ENCODE assay signal across 4 cellular contexts in genomic region chr20:16439540-16439939, GRCh38.
DNase-seq lines count a peak whose midpoint lies in the region; ATAC-seq, FAIRE-seq and TF ChIP-seq lines count a peak whose summit lies in the region.
"Not testable (repeated sequence)": the region's sequence is repeated elsewhere in the genome, so short reads cannot be mapped to it uniquely, and the experiment has no call there.

No MANE protein-coding gene starts in this region.

- WGBS in K562 (ENCODE audit: insufficient coverage, low coverage, missing lambda C conversion rate): 68% methylated on average over 5 of the region's 5 CpGs
- 97% methylated on average over 5 of the region's 5 CpGs for WGBS in esophagus muscularis mucosa
- WGBS in HepG2 (ENCODE audit: low lambda C conversion rate): 94% methylated on average over 5 of the region's 5 CpGs

- H3K9ac ChIP-seq in K562 (ENCODE audit: insufficient read depth in 1 of 2, low read depth in 2 of 2, low read length in 2 of 2); HepG2 (ENCODE audit: insufficient read depth, low read depth, low read length): not testable (repeated sequence)

- intact Hi-C loops in K562 (cut with micrococcal nuclease); esophagus muscularis mucosa (cut with DNase I): not testable (repeated sequence)
- intact Hi-C loops in HepG2 (cut with micrococcal nuclease; ENCODE audit: unreplicated experiment): loop anchor here (10.0 kb wide), 1 partner anchor 165 kb away; no protein-coding TSS in a partner anchor

- TF ChIP-seq POLR2A in K562 (conservative IDR thresholded peaks at IDR 0.05); esophagus muscularis mucosa (IDR thresholded peaks at IDR 0.05; ENCODE audit: low read depth); HepG2 (IDR thresholded peaks at IDR 0.05; ENCODE audit: insufficient read depth in 1 of 2, low read depth in 2 of 2, low read length in 2 of 2): not testable (repeated sequence)

- CTCF ChIA-PET in HEK293 (lab: Yijun Ruan, JAX): interaction anchor here (0.6 to 0.9 kb wide), 2 partner anchors 9 to 509 kb away, joined by 3 to 5 read pairs; no protein-coding TSS in a partner anchor
- CTCF ChIA-PET in K562 (lab: Yijun Ruan, JAX; ENCODE audit: low intra/inter-chr PET ratio); HepG2 (lab: Yijun Ruan, JAX; ENCODE audit: low intra/inter-chr PET ratio, low total read pairs): not testable (repeated sequence)

- POLR2A ChIA-PET in HEK293 (lab: Yijun Ruan, JAX); K562 (lab: Yijun Ruan, JAX); HepG2 (lab: Yijun Ruan, JAX): not testable (repeated sequence)

- not testable (repeated sequence) for TF ChIP-seq RAD21 in K562 (CRISPR knock-in tag; conservative IDR thresholded peaks at IDR 0.05 in 1 of 2, IDR thresholded peaks at IDR 0.05 in 1 of 2); HepG2 (CRISPR knock-in tag; IDR thresholded peaks at IDR 0.05)

- DNase-seq in K562 (ENCODE audit: extremely low read depth in 1 of 4, low spot score in 3 of 4); HepG2 (ENCODE audit: low spot score): not testable (repeated sequence)
- peak; percentile 77 for DNase-seq in esophagus muscularis mucosa (ENCODE audit: extremely low spot score)

- not testable (repeated sequence) for H4K20me1 ChIP-seq in K562 (replicated peaks; ENCODE audit: control insufficient read depth, insufficient read depth, low read length); HepG2 (ENCODE audit: insufficient read depth, low read length)

- not testable (repeated sequence) for H3K4me3 ChIP-seq in HEK293 (ENCODE audit: low read depth, low read length); K562; esophagus muscularis mucosa; HepG2 (replicated peaks in 1 of 3; ENCODE audit: insufficient read depth in 1 of 3, low read depth in 2 of 3, low read length in 3 of 3)

- not testable (repeated sequence) for H3K4me1 ChIP-seq in HEK293 (ENCODE audit: control insufficient read depth, insufficient read depth, low read length); K562 (replicated peaks in 1 of 2; ENCODE audit: control insufficient read depth in 2 of 2, insufficient read depth in 2 of 2, low read length in 2 of 2); esophagus muscularis mucosa; HepG2 (ENCODE audit: insufficient read depth, low read length)

- H3K27ac ChIP-seq in HEK293 (ENCODE audit: extremely low read depth, low read depth, low read length); K562 (ENCODE audit: extremely low read depth, low read depth, low read length); esophagus muscularis mucosa (replicated peaks in 1 of 4); HepG2 (ENCODE audit: extremely low read length, insufficient read depth, low read length): not testable (repeated sequence)

- not testable (repeated sequence) for H3K9me3 ChIP-seq in HEK293 (ENCODE audit: control insufficient read depth, insufficient read depth, low read depth, low read length); K562 (replicated peaks; ENCODE audit: control insufficient read depth, insufficient read depth, low read depth, low read length); esophagus muscularis mucosa; HepG2 (ENCODE audit: low read length)

- H3K27me3 ChIP-seq in K562 (ENCODE audit: control insufficient read depth in 2 of 2, insufficient read depth in 2 of 2, low read length in 2 of 2); esophagus muscularis mucosa; HepG2 (ENCODE audit: control insufficient read depth in 1 of 2, insufficient read depth in 2 of 2, low read length in 2 of 2): not testable (repeated sequence)

- not testable (repeated sequence) for H3K9me1 ChIP-seq in K562 (ENCODE audit: control insufficient read depth, insufficient read depth, low read length)

- not testable (repeated sequence) for TF ChIP-seq EP300 in K562 (IDR thresholded peaks at IDR 0.05; ENCODE audit: low read length); esophagus muscularis mucosa (IDR thresholded peaks at IDR 0.05); HepG2 (IDR thresholded peaks at IDR 0.05; ENCODE audit: low read depth in 2 of 2, low read length in 2 of 2); HepG2 (CRISPR knock-in tag; IDR thresholded peaks at IDR 0.05; ENCODE audit: borderline replicate concordance)

- not testable (repeated sequence) for H3K36me3 ChIP-seq in HEK293 (ENCODE audit: control insufficient read depth in 2 of 2, insufficient read depth in 1 of 2, low read length in 2 of 2); K562 (ENCODE audit: control insufficient read depth, insufficient read depth, low read length); esophagus muscularis mucosa; HepG2 (replicated peaks in 1 of 2; ENCODE audit: control insufficient read depth in 1 of 2, insufficient read depth in 2 of 2, low read length in 2 of 2)

- TF ChIP-seq CTCF in HEK293 (tag by site-specific recombination; IDR thresholded peaks at IDR 0.05); K562 (IDR thresholded peaks at IDR 0.05 in 2 of 3, conservative IDR thresholded peaks at IDR 0.05 in 1 of 3; ENCODE audit: insufficient read depth in 2 of 3, low read depth in 1 of 3, low read length in 3 of 3); esophagus muscularis mucosa (IDR thresholded peaks at IDR 0.05); HepG2 (CRISPR knock-in tag; IDR thresholded peaks at IDR 0.05): not testable (repeated sequence)

- not testable (repeated sequence) for BruUV-seq in K562 (replicated peaks; lab: Mats Ljungman, UMichigan); HepG2 (replicated peaks; lab: Mats Ljungman, UMichigan)

- ATAC-seq in K562, HepG2: not testable (repeated sequence)

- not testable (repeated sequence) for H3K4me2 ChIP-seq in K562 (ENCODE audit: insufficient read depth, low read length); HepG2 (ENCODE audit: low read depth, low read length)

- FAIRE-seq in K562 (lab: Jason Lieb, UNC); HepG2 (lab: Jason Lieb, UNC): not testable (repeated sequence)

- in situ Hi-C loops in K562 (cut with MboI); HepG2 (cut with HindIII; ENCODE audit: extremely low pct_ligation_motif_present, low pct_unique_long_range_greater_than_20kb): not testable (repeated sequence)

- not testable (repeated sequence) for H2AFZ ChIP-seq in K562 (ENCODE audit: low read depth, low read length); HepG2 (ENCODE audit: low read length)

- H3K79me2 ChIP-seq in K562 (ENCODE audit: control insufficient read depth, insufficient read depth, low read length); HepG2 (ENCODE audit: insufficient read depth, low read length): not testable (repeated sequence)

TF ChIP-seq in HEK293, 187 proteins besides CTCF, POLR2A, EP300 and RAD21:
- TF ChIP-seq SETDB1 (IDR thresholded peaks at IDR 0.05; ENCODE audit: insufficient read length, low read length): peak; percentile 44

TF ChIP-seq in K562, 482 proteins besides CTCF, POLR2A, EP300 and RAD21:
- peak; percentile 92 for TF ChIP-seq ZNF431 (CRISPR knock-in tag; IDR thresholded peaks at IDR 0.05)

TF ChIP-seq in HepG2, 621 proteins besides CTCF, POLR2A, EP300 and RAD21:
- TF ChIP-seq ZNF431 (CRISPR knock-in tag; IDR thresholded peaks at IDR 0.05; ENCODE audit: borderline replicate concordance, low read depth): peak; percentile 90; the same call in 1 of the 2 replicates
TF ChIP-seq in HepG2: peak in this region for 1; not testable (repeated sequence) for 620.
